8 cellular contexts compared by ENCODE assay signal in genomic region chr7:4613855-4614548, GRCh38.
DNase-seq lines count a peak whose midpoint lies in the region; ATAC-seq, FAIRE-seq and TF ChIP-seq lines count a peak whose summit lies in the region.

No MANE protein-coding gene starts in this region.

- H3K9ac ChIP-seq in astrocyte (ENCODE audit: low read length) = peak overlapping the region; percentile 61

- TF ChIP-seq EP300 in sigmoid colon (IDR thresholded peaks at IDR 0.05) = peak in 1 of 4 donors; percentile 25

- peak; percentile 30 to 49 for ATAC-seq in right cardiac atrium
- no peak for ATAC-seq in GM18907 (IDR thresholded peaks at IDR 0.05; ENCODE audit: unreplicated experiment)
- no peak for ATAC-seq in activated CD4-positive, CD25-positive, alpha-beta regulatory T cell treated with anti-CD3 and anti-CD28 coated beads, Interleukin-2, amount 50 U/mL, for 24 hours

- H3K79me2 ChIP-seq in astrocyte (ENCODE audit: insufficient read depth, low read length) = no peaks in the 10 kb centered on the region

- WGBS in right cardiac atrium = 55% methylated on average over 15 of the region's 15 CpGs
- WGBS in sigmoid colon, 2 donors = 79 to 82% methylated on average over 15 of the region's 15 CpGs

- H3K4me1 Mint-ChIP-seq in astrocyte (ENCODE audit: low read depth, unreplicated experiment) = peaks cover 13% of the 10 kb centered on the region

- H3K4me1 ChIP-seq in astrocyte (ENCODE audit: insufficient read depth, low read length) (peaks cover 14% of the 10 kb centered on the region), right cardiac atrium (ENCODE audit: control insufficient read depth, insufficient read depth, low read length) (no peaks in the 10 kb centered on the region), sigmoid colon (peaks cover 0 to 16% (median 10%) of the 10 kb centered on the region in 4 donors)

- no peaks in the 10 kb centered on the region for H3K27me3 ChIP-seq in astrocyte (ENCODE audit: insufficient read depth, low read length)
- H3K27me3 ChIP-seq in right cardiac atrium (ENCODE audit: control insufficient read depth, insufficient read depth) = no peaks in the 10 kb centered on the region
- no peaks in the 10 kb centered on the region for H3K27me3 ChIP-seq in sigmoid colon

- DNase-seq in GM03348 (ENCODE audit: low spot score) (peak; percentile 77), astrocyte (ENCODE audit: low read depth) (peak; percentile 78), right cardiac atrium (peak in 1 of 3 donors; percentile 63), sigmoid colon (no peak), NCI-H69 (lab: John Stamatoyannopoulos, UW) (no peak), RCC 7860 (ENCODE audit: low spot score) (no peak)

- no peaks in the 10 kb centered on the region for H4K20me1 ChIP-seq in astrocyte (ENCODE audit: insufficient read depth, low read length)

- TF ChIP-seq CTCF in astrocyte (IDR thresholded peaks at IDR 0.05; ENCODE audit: insufficient read depth, low read depth, low read length) (no peak), sigmoid colon (IDR thresholded peaks at IDR 0.05) (no peak)

- intact Hi-C loops in right cardiac atrium (cut with DNase I) = loop anchor here in 2 of 4 donors (10.0 kb wide), 2 partner anchors 141 to 471 kb away; no protein-coding TSS in a partner anchor
- intact Hi-C loops in sigmoid colon (cut with DNase I) = no loop called here

- H3K36me3 Mint-ChIP-seq in astrocyte (ENCODE audit: low read depth, unreplicated experiment) = no peaks in the 10 kb centered on the region

- H3K36me3 ChIP-seq in astrocyte (ENCODE audit: insufficient read depth, low read length) (no peaks in the 10 kb centered on the region), sigmoid colon (no peaks in the 10 kb centered on the region)

- H3K4me3 ChIP-seq in astrocyte (ENCODE audit: insufficient read depth, low read depth, low read length) = peak overlapping the region; percentile 41
- H3K4me3 ChIP-seq in right cardiac atrium (ENCODE audit: low read length) = peak overlapping the region; percentile 3
- peak overlapping the region in 3 of 4 donors; percentile 18 to 35 (median 27) for H3K4me3 ChIP-seq in sigmoid colon

- H3K4me3 Mint-ChIP-seq in astrocyte (ENCODE audit: unreplicated experiment) = no peak overlapping the region

- H3K27me3 Mint-ChIP-seq in astrocyte (ENCODE audit: low read depth, unreplicated experiment) = no peaks in the 10 kb centered on the region

- peak overlapping the region; percentile 81 for H3K27ac Mint-ChIP-seq in astrocyte (ENCODE audit: unreplicated experiment)

- no peak for TF ChIP-seq POLR2A in sigmoid colon (IDR thresholded peaks at IDR 0.05)

- H3K9me3 ChIP-seq in astrocyte (ENCODE audit: insufficient read depth, low read depth, low read length) (no peaks in the 10 kb centered on the region), right cardiac atrium (ENCODE audit: control insufficient read depth, low read length) (no peaks in the 10 kb centered on the region), sigmoid colon (no peaks in the 10 kb centered on the region)

- FAIRE-seq in astrocyte (lab: Jason Lieb, UNC) (no peak), RCC 7860 (lab: Jason Lieb, UNC) (no peak)

- H3K4me2 ChIP-seq in astrocyte (ENCODE audit: low read length) = peak overlapping the region; percentile 85

- no peaks in the 10 kb centered on the region for H3K9me3 Mint-ChIP-seq in astrocyte (ENCODE audit: unreplicated experiment)

- H2AFZ ChIP-seq in astrocyte (ENCODE audit: low read depth, low read length) = peak overlapping the region; percentile 72

- no peak overlapping the region for H3K27ac ChIP-seq in astrocyte (ENCODE audit: low read depth, low read length)
- H3K27ac ChIP-seq in right cardiac atrium (ENCODE audit: low read length) = peak overlapping the region; percentile 53
- H3K27ac ChIP-seq in sigmoid colon = peak overlapping the region; percentile 50 to 73 (median 67)

Comparison
In these comparisons a context has a peak if more than half of its experiments do, and no peak if none do; other contexts are left out.
1. DNase-seq: peak in GM03348 (single experiment) and astrocyte (single experiment); none in sigmoid colon (single experiment), NCI-H69 (single experiment) and RCC 7860 (single experiment).
2. ATAC-seq: peak in right cardiac atrium (2 of 2); none in GM18907 (single experiment) and activated CD4-positive, CD25-positive, alpha-beta regulatory T cell treated with anti-CD3 and anti-CD28 coated beads, Interleukin-2, amount 50 U/mL, for 24 hours (0 of 2).
3. Peak in every context shown above with its lines, with median percentiles within 50 percentile points of each other: H3K4me3 ChIP-seq.